ENCODE assay signal across 15 cellular contexts in the genomic region with DNA sequence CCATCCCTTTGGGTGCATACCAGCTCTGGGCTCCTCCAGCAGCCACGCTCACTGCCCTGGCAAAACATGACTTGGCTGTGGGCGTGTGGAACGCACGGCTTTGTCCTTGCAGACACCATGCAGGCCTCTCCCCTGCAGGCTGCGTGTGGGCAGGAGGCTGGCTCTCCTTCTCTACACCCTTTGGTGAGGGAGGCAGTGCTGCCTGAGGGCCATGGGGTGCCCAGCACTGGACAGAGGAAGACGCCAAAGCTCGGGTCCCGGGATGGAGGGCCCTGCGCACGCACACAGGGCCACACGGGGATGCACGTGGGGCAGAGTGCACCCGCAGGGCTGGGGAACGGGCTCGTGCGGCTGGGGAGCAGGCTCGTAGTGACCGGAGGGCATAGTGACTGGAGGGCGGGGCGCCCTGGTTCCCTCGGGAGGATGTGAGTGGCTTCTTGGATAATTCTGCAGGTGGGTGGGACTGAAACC.
"Had no signal": no experiment of that assay in that cellular context is flagged by ENCODE, and none has a peak within 500 bp of the region (broad histone marks: within the 10 kb centered on the region; RNA-seq: fewer than 3 reads in every experiment).

No MANE protein-coding gene starts in this region.

- DNase-seq: effector memory CD4-positive, alpha-beta T cell; glutamatergic neuron; islet precursor cell; left ventricle myocardium inferior; mesendoderm; naive B cell; retina; stimulated activated CD4-positive, alpha-beta T cell treated with anti-CD3 and anti-CD28 coated beads, Interleukin-15, amount 100 ng/mL, for 24 hours; stimulated activated CD4-positive, alpha-beta T cell treated with anti-CD3 and anti-CD28 coated beads, Interleukin-1b, Interleukin-23, amount 100 ng/mL, for 48 hours; stimulated activated CD4-positive, alpha-beta T cell treated with anti-CD3 and anti-CD28 coated beads, Interleukin-4, amount 100 ng/mL, for 24 hours; stomach; substantia nigra; trophoblast cell had no signal

- H3K4me3 ChIP-seq: left ventricle myocardium inferior, psoas muscle, stomach had no signal

- H3K4me1 ChIP-seq: parathyroid adenoma, psoas muscle, stomach had no signal

- H3K9ac ChIP-seq: parathyroid adenoma had no signal

- H3K9me3 ChIP-seq: left ventricle myocardium inferior, psoas muscle, stomach had no signal

- H3K27me3 ChIP-seq: stomach had no signal

- H3K27ac ChIP-seq: left ventricle myocardium inferior, parathyroid adenoma, psoas muscle, stomach had no signal

- H3K36me3 ChIP-seq: left ventricle myocardium inferior, stomach had no signal
